In the genomic region with DNA sequence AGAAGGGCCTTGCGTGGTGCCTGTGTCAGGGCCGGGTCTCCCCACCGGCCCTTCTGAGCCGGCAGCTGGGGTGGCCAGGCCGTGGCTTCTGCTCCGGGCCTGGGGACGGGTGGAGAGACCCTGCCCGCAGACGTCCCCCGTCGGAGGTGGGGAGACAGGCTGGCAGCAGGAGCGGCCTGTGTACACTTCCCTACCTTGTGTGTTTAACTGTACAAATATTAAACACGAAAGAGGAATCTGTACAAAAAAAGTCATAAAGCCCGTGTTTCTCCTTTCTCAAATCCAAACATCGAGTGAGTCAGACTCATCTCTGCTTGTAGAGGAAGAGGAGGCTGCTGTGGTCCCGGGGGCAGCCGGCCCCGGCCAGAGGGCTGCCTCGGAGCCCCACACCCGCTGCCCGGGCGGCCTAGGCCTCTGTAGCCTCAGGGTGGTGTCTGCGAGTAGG, we compare ENCODE assay signal across 16 cellular contexts. TPM values are rescaled to one million over a fixed set of nuclear protein-coding genes. Genes with fewer than 3 reads are reported as not detected.
DNase-seq lines count a peak whose midpoint lies in the region; ATAC-seq and TF ChIP-seq lines count a peak whose summit lies in the region.
"Had no signal": no experiment of that assay in that cellular context is flagged by ENCODE, and none has a peak within 500 bp of the region (broad histone marks: within the 10 kb centered on the region; RNA-seq: fewer than 3 reads in every experiment).

No MANE protein-coding gene starts in this region.

- peaks cover 15% of the 10 kb centered on the region for H3K4me1 ChIP-seq in GM23338 (ENCODE audit: insufficient read depth)
- peaks cover 0 to 28% (median 12%) of the 10 kb centered on the region in 4 donors for H3K4me1 ChIP-seq in right lobe of liver
- H3K4me1 ChIP-seq in stomach = peaks cover 46 to 86% (median 67%) of the 10 kb centered on the region in 4 donors

- 0 out of 2 replicates have a peak, but pooled peaks cover 12% of the 10 kb centered on the region for H4K20me1 ChIP-seq in GM23338 (replicated peaks; ENCODE audit: insufficient read depth)

- H3K9me3 ChIP-seq in right lobe of liver (no peaks in the 10 kb centered on the region), stomach (no peaks in the 10 kb centered on the region)

- H3K9me3 Mint-ChIP-seq in GM23338 = no peaks in the 10 kb centered on the region
- H3K9me3 Mint-ChIP-seq in brain = no peaks in the 10 kb centered on the region
- H3K9me3 Mint-ChIP-seq in activated T-helper 17 cell treated with anti-CD3 and anti-CD28 coated beads, Interleukin-2, amount 50 U/mL, for 72 hours = no peaks in the 10 kb centered on the region
- H3K9me3 Mint-ChIP-seq: activated CD4-positive, alpha-beta T cell treated with anti-CD3 and anti-CD28 coated beads, Interleukin-2, amount 10 ng/mL, durations not matched to agents 7 days and 5 days; activated T-helper 1 cell treated with anti-CD3 and anti-CD28 coated beads, Interleukin-12 subunit alpha, Interleukin-12 subunit beta, Interleukin-2, Interleukin-4 antibody, amounts not matched to agents 30 ng/mL and 10 ng/mL and 1 ng/mL, durations not matched to agents 14 hours and 24 hours and 36 hours; CD4-positive, alpha-beta memory T cell; natural killer cell treated with Interleukin-12 subunit alpha and Interleukin-12 subunit beta and Interleukin-15 and Interleukin-18, amount 100 ng/mL, for 72 hours had no signal

- CTCF ChIA-PET in GM10248 (lab: Yijun Ruan, JAX) = no interaction called here

- DNase-seq in GM23338 (ENCODE audit: low spot score) = no peak
- DNase-seq in right lobe of liver = no peak
- DNase-seq in stomach = no peak
- no peak for DNase-seq in iPS-NIHi7 (ENCODE audit: extremely low spot score)
- no peak for DNase-seq in activated CD4-positive, alpha-beta T cell treated with anti-CD3 and anti-CD28 coated beads for 48 hours
- no peak for DNase-seq in GM10248 (ENCODE audit: extremely low spot score)
- DNase-seq: activated CD4-positive, alpha-beta T cell treated with anti-CD3 and anti-CD28 coated beads, Interleukin-2, amount 10 ng/mL, durations not matched to agents 7 days and 5 days; CD4-positive, alpha-beta memory T cell; OCI-M1; T-helper 1 cell had no signal

- no peak for TF ChIP-seq POLR2A in right lobe of liver (IDR thresholded peaks at IDR 0.05)
- no peak for TF ChIP-seq POLR2A in stomach (IDR thresholded peaks at IDR 0.05)

- ATAC-seq in GM23338 (no peak), right lobe of liver (peak; percentile 4 to 28 (median 18))
- ATAC-seq in activated T-helper 17 cell treated with anti-CD3 and anti-CD28 coated beads, Interleukin-2, amount 50 U/mL, for 72 hours (replicated peaks) = no peak
- ATAC-seq: esophagus mucosa; natural killer cell treated with Interleukin-12 subunit alpha and Interleukin-12 subunit beta and Interleukin-15 and Interleukin-18, amount 100 ng/mL, for 72 hours had no signal

- intact Hi-C loops in right lobe of liver (cut with DNase I) = no loop called here
- intact Hi-C loops in stomach (cut with DNase I; ENCODE audit: low total_unique reads) = no loop called here

- H3K36me3 Mint-ChIP-seq in GM23338 (ENCODE audit: low read depth) = no peaks in the 10 kb centered on the region
- peaks cover 4% of the 10 kb centered on the region for H3K36me3 Mint-ChIP-seq in brain
- no peaks in the 10 kb centered on the region for H3K36me3 Mint-ChIP-seq in activated T-helper 17 cell treated with anti-CD3 and anti-CD28 coated beads, Interleukin-2, amount 50 U/mL, for 72 hours (ENCODE audit: low read depth)
- H3K36me3 Mint-ChIP-seq: CD4-positive, alpha-beta memory T cell; natural killer cell treated with Interleukin-12 subunit alpha and Interleukin-12 subunit beta and Interleukin-15 and Interleukin-18, amount 100 ng/mL, for 72 hours had no signal

- POLR2A ChIA-PET in GM10248 (lab: Yijun Ruan, JAX) = no interaction called here

- H3K4me2 ChIP-seq in GM23338 = peak overlapping the region; percentile 77; the same call in 1 of the 2 replicates

- no peak overlapping the region for H3K27ac ChIP-seq in GM23338 (ENCODE audit: low read depth)
- H3K27ac ChIP-seq in right lobe of liver = peak overlapping the region in 1 of 3 donors; percentile 72
- peak overlapping the region; percentile 74 to 88 (median 82) for H3K27ac ChIP-seq in stomach

- peaks cover 30% of the 10 kb centered on the region for H3K79me2 ChIP-seq in GM23338 (replicated peaks; ENCODE audit: insufficient read depth)

- H3K27me3 Mint-ChIP-seq in GM23338 (ENCODE audit: insufficient read depth, low read depth, poor library complexity) = peaks cover 2% of the 10 kb centered on the region
- peaks cover 3% of the 10 kb centered on the region for H3K27me3 Mint-ChIP-seq in brain
- peaks cover 6% of the 10 kb centered on the region for H3K27me3 Mint-ChIP-seq in activated T-helper 17 cell treated with anti-CD3 and anti-CD28 coated beads, Interleukin-2, amount 50 U/mL, for 72 hours

- H3K27ac Mint-ChIP-seq in GM23338 (no peak overlapping the region), brain (peak overlapping the region in 1 of 5 experiments; percentile 87)
- no peak overlapping the region for H3K27ac Mint-ChIP-seq in activated T-helper 17 cell treated with anti-CD3 and anti-CD28 coated beads, Interleukin-2, amount 50 U/mL, for 72 hours
- H3K27ac Mint-ChIP-seq: activated CD4-positive, alpha-beta T cell treated with anti-CD3 and anti-CD28 coated beads, Interleukin-2, amount 10 ng/mL, durations not matched to agents 7 days and 5 days; activated T-helper 1 cell treated with anti-CD3 and anti-CD28 coated beads, Interleukin-12 subunit alpha, Interleukin-12 subunit beta, Interleukin-2, Interleukin-4 antibody, amounts not matched to agents 30 ng/mL and 10 ng/mL and 1 ng/mL, durations not matched to agents 14 hours and 24 hours and 36 hours; CD4-positive, alpha-beta memory T cell; natural killer cell treated with Interleukin-12 subunit alpha and Interleukin-12 subunit beta and Interleukin-15 and Interleukin-18, amount 100 ng/mL, for 72 hours had no signal

- no peak overlapping the region for H2AFZ ChIP-seq in GM23338

- 0 out of 2 replicates have a peak, but pooled peaks cover 7% of the 10 kb centered on the region for H3F3A ChIP-seq in GM23338 (replicated peaks; ENCODE audit: low read depth)

- TF ChIP-seq EP300 in stomach (IDR thresholded peaks at IDR 0.05) = no peak

- H3K27me3 ChIP-seq in GM23338 (ENCODE audit: insufficient read depth) = no peaks in the 10 kb centered on the region
- H3K27me3 ChIP-seq in right lobe of liver = peaks cover 0 to 3% of the 10 kb centered on the region in 2 donors
- H3K27me3 ChIP-seq in stomach = peaks cover 8 to 91% (median 68%) of the 10 kb centered on the region in 3 donors

- H3K9me2 ChIP-seq in GM23338 (ENCODE audit: insufficient read depth) = no peaks in the 10 kb centered on the region

- no peak overlapping the region; the same call in 1 of the 2 replicates for H3K4me3 ChIP-seq in GM23338
- H3K4me3 ChIP-seq in right lobe of liver = peak overlapping the region in 1 of 3 donors; percentile 43
- peak overlapping the region; percentile 48 to 60 (median 51) for H3K4me3 ChIP-seq in stomach

- H3K4me3 Mint-ChIP-seq in GM23338 = no peak overlapping the region
- H3K4me3 Mint-ChIP-seq in brain = peak overlapping the region in 4 of 5 experiments; percentile 39 to 79 (median 56)
- no peak overlapping the region for H3K4me3 Mint-ChIP-seq in activated T-helper 17 cell treated with anti-CD3 and anti-CD28 coated beads, Interleukin-2, amount 50 U/mL, for 72 hours
- H3K4me3 Mint-ChIP-seq: activated CD4-positive, alpha-beta T cell treated with anti-CD3 and anti-CD28 coated beads, Interleukin-2, amount 10 ng/mL, durations not matched to agents 7 days and 5 days; activated T-helper 1 cell treated with anti-CD3 and anti-CD28 coated beads, Interleukin-12 subunit alpha, Interleukin-12 subunit beta, Interleukin-2, Interleukin-4 antibody, amounts not matched to agents 30 ng/mL and 10 ng/mL and 1 ng/mL, durations not matched to agents 14 hours and 24 hours and 36 hours; natural killer cell treated with Interleukin-12 subunit alpha and Interleukin-12 subunit beta and Interleukin-15 and Interleukin-18, amount 100 ng/mL, for 72 hours had no signal

- H3K4me1 Mint-ChIP-seq in GM23338 (peaks cover 12% of the 10 kb centered on the region; the same call in 2 of the 3 replicates), brain (peaks cover 26% of the 10 kb centered on the region)
- H3K4me1 Mint-ChIP-seq in activated T-helper 17 cell treated with anti-CD3 and anti-CD28 coated beads, Interleukin-2, amount 50 U/mL, for 72 hours = no peaks in the 10 kb centered on the region
- H3K4me1 Mint-ChIP-seq: activated CD4-positive, alpha-beta T cell treated with anti-CD3 and anti-CD28 coated beads, Interleukin-2, amount 10 ng/mL, durations not matched to agents 7 days and 5 days had no signal

- WGBS in right lobe of liver (ENCODE audit: insufficient coverage, low coverage, low lambda C conversion rate, missing lambda C conversion rate) = 33% methylated on average over 8 of the region's 23 CpGs
- 17 to 48% (median 24%) methylated on average over 19 to 23 of the region's 23 CpGs for whole genome bisulfite sequencing in stomach, 5 donors

- TF ChIP-seq CTCF in GM23338 (conservative IDR thresholded peaks at IDR 0.05; ENCODE audit: low read depth in 2 of 2) = no peak
- no peak for TF ChIP-seq CTCF in brain (conservative IDR thresholded peaks at IDR 0.05)
- no peak for TF ChIP-seq CTCF in right lobe of liver (IDR thresholded peaks at IDR 0.05)
- no peak for TF ChIP-seq CTCF in stomach (IDR thresholded peaks at IDR 0.05)
- no peak for TF ChIP-seq CTCF in GM10248 (IDR thresholded peaks at IDR 0.05; ENCODE audit: control extremely low read depth, extremely low read depth, low read depth, missing control alignments)

- H3K36me3 ChIP-seq in GM23338 (ENCODE audit: insufficient read depth) (no peaks in the 10 kb centered on the region), right lobe of liver (no peaks in the 10 kb centered on the region), stomach (no peaks in the 10 kb centered on the region)

RNA-seq across cellular contexts. Expression of a gene that starts 2.0 kb away (rescaled TPM):
- 34.5 and 43.3 TPM in 2 replicates for total RNA-seq in GM23338 (2014; rRNA removed; shearing (Covaris generic))
- polyA plus RNA-seq in GM23338 (2016; fragmentation: Nextera tagmentation; extraction: Ambion mirVana) (3.5 and 3.8 TPM in 2 replicates), brain (ENCODE audit: insufficient read depth, low read depth, low replicate concordance) (7.0 TPM), stomach (10 to 100 TPM in 1 of 3 donors, 1 to 10 TPM in 2; 1.5 to 14.5 (median 4.2) TPM)
- total RNA-seq in right lobe of liver (10 to 100 TPM in 1 of 6 experiments, 1 to 10 TPM in 3, under 1 TPM in 2; 0.56 to 14.0 (median 5.0) TPM), stomach (10 to 100 TPM; 15.8 to 49.6 (median 33.3) TPM)
- total RNA-seq in activated T-helper 17 cell treated with anti-CD3 and anti-CD28 coated beads, Interleukin-2, amount 50 U/mL, for 72 hours = 1 to 10 TPM; 1.4 to 1.9 TPM
- total RNA-seq: bronchial epithelial cell had no signal

RNA-seq across cellular contexts. Expression of a gene that starts 58.9 kb away (rescaled TPM):
- total RNA-seq in GM23338 (2014; rRNA removed; shearing (Covaris generic)) = not detected in 2 replicates
- polyA plus RNA-seq in GM23338 (2016; fragmentation: Nextera tagmentation; extraction: Ambion mirVana) (not detected in 2 replicates), brain (ENCODE audit: insufficient read depth, low read depth, low replicate concordance) (not detected), stomach (not detected)
- total RNA-seq in right lobe of liver (not detected), stomach (not detected)
- total RNA-seq in activated T-helper 17 cell treated with anti-CD3 and anti-CD28 coated beads, Interleukin-2, amount 50 U/mL, for 72 hours = not detected
- total RNA-seq: activated CD4-positive, alpha-beta T cell treated with anti-CD3 and anti-CD28 coated beads, Interleukin-2, amount 10 ng/mL, durations not matched to agents 7 days and 5 days; activated T-helper 1 cell treated with anti-CD3 and anti-CD28 coated beads, Interleukin-12 subunit alpha, Interleukin-12 subunit beta, Interleukin-2, Interleukin-4 antibody, amounts not matched to agents 30 ng/mL and 10 ng/mL and 1 ng/mL, durations not matched to agents 14 hours and 24 hours and 36 hours; bronchial epithelial cell; CD4-positive, alpha-beta memory T cell; esophagus mucosa; natural killer cell treated with Interleukin-12 subunit alpha and Interleukin-12 subunit beta and Interleukin-15 and Interleukin-18, amount 100 ng/mL, for 72 hours had no signal
- polyA plus RNA-seq: CD4-positive, alpha-beta memory T cell had no signal

Comparison
In these comparisons a context has a peak if more than half of its experiments do, and no peak if none do; other contexts are left out.
1. ATAC-seq: peak in right lobe of liver (4 of 4); none in GM23338 (single experiment) and activated T-helper 17 cell treated with anti-CD3 and anti-CD28 coated beads, Interleukin-2, amount 50 U/mL, for 72 hours (single experiment).
2. H3K4me3 Mint-ChIP-seq: peak in brain (4 of 5); none in GM23338 (single experiment) and activated T-helper 17 cell treated with anti-CD3 and anti-CD28 coated beads, Interleukin-2, amount 50 U/mL, for 72 hours (single experiment).